1 cellular context compared by ENCODE assay signal in genomic region chr9:33167084-33167948, GRCh38.
A peak's percentile ranks its signal among the peaks of the same experiment; 100 is the strongest.
TF ChIP-seq lines count a peak whose summit lies in the region.

TSS of gene B4GALT1 (minus strand) at chr9:33167336. CDS start at chr9:33167169, 167 bp downstream.

TF ChIP-seq in HepG2, 621 proteins besides CTCF, POLR2A, EP300 and RAD21 (continued from another document):
- TF ChIP-seq ZNF362 (CRISPR knock-in tag; IDR thresholded peaks at IDR 0.05; ENCODE audit: borderline replicate concordance): peak; percentile 47; the same call in 1 of the 2 replicates
- TF ChIP-seq ZNF558 (CRISPR knock-in tag; IDR thresholded peaks at IDR 0.05; ENCODE audit: borderline replicate concordance): peak; percentile 74; the same call in 1 of the 2 replicates
- peak; percentile 63; the same call in 1 of the 2 replicates for TF ChIP-seq ZNF674 (CRISPR knock-in tag; IDR thresholded peaks at IDR 0.05; ENCODE audit: low read depth)
- 0 out of 2 replicates have a peak, but pooled peaks have one; percentile 48 for TF ChIP-seq ZNF256 (CRISPR knock-in tag; conservative IDR thresholded peaks at IDR 0.05)
- TF ChIP-seq TAF1 (CRISPR knock-in tag; IDR thresholded peaks at IDR 0.05): peak; percentile 75
- peak; percentile 56; the same call in 1 of the 2 replicates for TF ChIP-seq ZNF205 (CRISPR knock-in tag; IDR thresholded peaks at IDR 0.05)
- peak; percentile 25; the same call in 1 of the 2 replicates for TF ChIP-seq ZNF556 (CRISPR knock-in tag; IDR thresholded peaks at IDR 0.05; ENCODE audit: borderline replicate concordance)
- no peak for TF ChIP-seq NR2F6 (IDR thresholded peaks at IDR 0.05)
- peak; percentile 28; the same call in 1 of the 2 replicates for TF ChIP-seq NR2F6 (CRISPR knock-in tag; IDR thresholded peaks at IDR 0.05)
- 0 out of 2 replicates have a peak, but pooled peaks have one; percentile 78 for TF ChIP-seq ZNF616 (CRISPR knock-in tag; IDR thresholded peaks at IDR 0.05; ENCODE audit: low read depth)
- peak; percentile 93 for TF ChIP-seq ZFP91 (CRISPR knock-in tag; IDR thresholded peaks at IDR 0.05; ENCODE audit: borderline replicate concordance)
- TF ChIP-seq ZFP41 (CRISPR knock-in tag; IDR thresholded peaks at IDR 0.05; ENCODE audit: borderline replicate concordance): peak; percentile 32; the same call in 1 of the 2 replicates
- 0 out of 2 replicates have a peak, but pooled peaks have one; percentile 10 for TF ChIP-seq SALL2 (CRISPR knock-in tag; IDR thresholded peaks at IDR 0.05)
- TF ChIP-seq FOXP1 (IDR thresholded peaks at IDR 0.05): no peak
- no peak for TF ChIP-seq FOXP1 (CRISPR knock-in tag; IDR thresholded peaks at IDR 0.05)
- TF ChIP-seq NR2C2 (CRISPR knock-in tag; IDR thresholded peaks at IDR 0.05; ENCODE audit: borderline replicate concordance): peak; percentile 5; the same call in 1 of the 2 replicates
- peak in 1 of 2 experiments; percentile 57; a peak in 2 of 4 replicates for TF ChIP-seq ATF4 (CRISPR knock-in tag; IDR thresholded peaks at IDR 0.05)
- no peak for TF ChIP-seq YY1 (IDR thresholded peaks at IDR 0.05; ENCODE audit: insufficient read depth, insufficient replicate concordance, low read depth, low read length)
- TF ChIP-seq ZNF773 (CRISPR knock-in tag; IDR thresholded peaks at IDR 0.05; ENCODE audit: borderline replicate concordance): peak; percentile 43; the same call in 1 of the 2 replicates
- TF ChIP-seq E2F5 (CRISPR knock-in tag; conservative IDR thresholded peaks at IDR 0.05): 0 out of 2 replicates have a peak, but pooled peaks have one; percentile 55
- no peak for TF ChIP-seq RARA (CRISPR knock-in tag; IDR thresholded peaks at IDR 0.05)
- TF ChIP-seq ZNF296 (CRISPR knock-in tag; conservative IDR thresholded peaks at IDR 0.05): peak; percentile 43; the same call in 1 of the 2 replicates
- TF ChIP-seq RERE (CRISPR knock-in tag; IDR thresholded peaks at IDR 0.05; ENCODE audit: low read depth): 0 out of 2 replicates have a peak, but pooled peaks have one; percentile 25
- TF ChIP-seq GPBP1L1 (CRISPR knock-in tag; IDR thresholded peaks at IDR 0.05): no peak
- peak; percentile 24; the same call in 1 of the 2 replicates for TF ChIP-seq TFAP4 (IDR thresholded peaks at IDR 0.05; ENCODE audit: borderline replicate concordance, low read depth)
- TF ChIP-seq KAT8 (CRISPR knock-in tag; IDR thresholded peaks at IDR 0.05): peak; percentile 66; the same call in 1 of the 2 replicates
- TF ChIP-seq ZNF263 (CRISPR knock-in tag; IDR thresholded peaks at IDR 0.05): peak; percentile 36; the same call in 1 of the 2 replicates
- TF ChIP-seq KDM4B (CRISPR knock-in tag; IDR thresholded peaks at IDR 0.05): peak; percentile 45; the same call in 1 of the 2 replicates
- TF ChIP-seq ZXDC (CRISPR knock-in tag; IDR thresholded peaks at IDR 0.05): peak; percentile 84; the same call in 1 of the 2 replicates
- TF ChIP-seq HOXA7 (CRISPR knock-in tag; IDR thresholded peaks at IDR 0.05): no peak
- TF ChIP-seq HNF1B (CRISPR knock-in tag; IDR thresholded peaks at IDR 0.05): peak; percentile 63
- TF ChIP-seq ZNF274 (CRISPR knock-in tag; IDR thresholded peaks at IDR 0.05): peak; percentile 53
- 0 out of 2 replicates have a peak, but pooled peaks have one; percentile 26 for TF ChIP-seq ZMYM3 (CRISPR knock-in tag; IDR thresholded peaks at IDR 0.05)
- peak; percentile 85 for TF ChIP-seq ZNF746 (CRISPR knock-in tag; IDR thresholded peaks at IDR 0.05)
- TF ChIP-seq ZNF484 (CRISPR knock-in tag; IDR thresholded peaks at IDR 0.05; ENCODE audit: borderline replicate concordance, low read depth): 0 out of 2 replicates have a peak, but pooled peaks have one; percentile 40
- TF ChIP-seq KDM2A (CRISPR knock-in tag; IDR thresholded peaks at IDR 0.05; ENCODE audit: borderline replicate concordance, low read depth): peak; percentile 58; the same call in 1 of the 2 replicates
- 0 out of 2 replicates have a peak, but pooled peaks have one; percentile 55 for TF ChIP-seq MTA1 (CRISPR knock-in tag; IDR thresholded peaks at IDR 0.05; ENCODE audit: borderline replicate concordance)
